In genomic region chr1:228108055-228108690, GRCh38 we compare ENCODE assay signal across 9 cellular contexts. TPM values are rescaled to one million over a fixed set of nuclear protein-coding genes. Genes with fewer than 3 reads are reported as not detected.
DNase-seq lines count a peak whose midpoint lies in the region; ATAC-seq, FAIRE-seq and TF ChIP-seq lines count a peak whose summit lies in the region.
"Had no signal": no experiment of that assay in that cellular context is flagged by ENCODE, and none has a peak within 500 bp of the region (broad histone marks: within the 10 kb centered on the region; RNA-seq: fewer than 3 reads in every experiment).

No MANE protein-coding gene starts in this region.

- peak overlapping the region in 5 of 6 donors; percentile 38 to 99 (median 98) for H3K27ac Mint-ChIP-seq in naive B cell

- no peaks in the 10 kb centered on the region for H3K9me3 ChIP-seq in KOPT-K1 (ENCODE audit: insufficient read depth, low read length, poor library complexity, severe bottlenecking)

- H3K27ac ChIP-seq in KOPT-K1 (ENCODE audit: low read depth, low read length, poor library complexity, severe bottlenecking): peak overlapping the region; percentile 69

- H3K4me3 ChIP-seq in AG10803 (ENCODE audit: low read length) (peak overlapping the region; percentile 98), bronchial epithelial cell (ENCODE audit: low read depth, low read length) (peak overlapping the region; percentile 97)

- no peaks in the 10 kb centered on the region for H3K27me3 Mint-ChIP-seq in naive B cell

- peaks cover 0 to 8% of the 10 kb centered on the region in 2 donors for H3K36me3 Mint-ChIP-seq in naive B cell

- no peak for DNase-seq in AG10803 (ENCODE audit: low read depth)
- no peak for DNase-seq in bronchial epithelial cell (ENCODE audit: low read depth)
- no peak for DNase-seq in naive B cell
- DNase-seq in A172 (ENCODE audit: low spot score): no peak
- no peak for DNase-seq in SK-N-DZ (ENCODE audit: low spot score)
- DNase-seq in epidermal melanocyte (ENCODE audit: insufficient read length, low spot score): no peak
- DNase-seq: stimulated activated CD4-positive, alpha-beta T cell treated with anti-CD3 and anti-CD28 coated beads, Interleukin-12 subunit alpha, Interleukin-12 subunit beta, amount 100 ng/mL, for 4 hours had no signal

- H3K9me3 Mint-ChIP-seq in naive B cell: no peaks in the 10 kb centered on the region

- peaks cover 20 to 43% (median 41%) of the 10 kb centered on the region in 3 donors for H3K4me1 Mint-ChIP-seq in naive B cell

- ATAC-seq in naive B cell (ENCODE audit: low read depth in 2 of 2) (no peak), GM21447 (IDR thresholded peaks at IDR 0.05; ENCODE audit: unreplicated experiment) (no peak)

- FAIRE-seq in bronchial epithelial cell (lab: Jason Lieb, UNC): no peak

- H3K4me3 Mint-ChIP-seq in naive B cell: peak overlapping the region; percentile 93 to 97 (median 95)

- H3K36me3 ChIP-seq in KOPT-K1 (ENCODE audit: insufficient read depth, low read length) (peaks cover 23% of the 10 kb centered on the region), bronchial epithelial cell (ENCODE audit: control insufficient read depth, insufficient read depth, low read length) (peaks cover 4% of the 10 kb centered on the region)

- no peaks in the 10 kb centered on the region for H3K27me3 ChIP-seq in bronchial epithelial cell (ENCODE audit: control insufficient read depth, insufficient read depth, low read length)

- TF ChIP-seq CTCF in AG10803 (conservative IDR thresholded peaks at IDR 0.05; ENCODE audit: low read length) (no peak), bronchial epithelial cell (IDR thresholded peaks at IDR 0.05; ENCODE audit: insufficient read depth, low read length, severe bottlenecking) (no peak)

RNA-seq across cellular contexts. Expression of gene MRPL55, which starts 0.9 kb away (rescaled TPM):
- 43.2 and 87.7 TPM in 2 replicates for total RNA-seq in bronchial epithelial cell
- polyA plus RNA-seq in naive B cell (ENCODE audit: low read depth in 6 of 6): 100 to 1,000 TPM in 5 of 6 donors, 10 to 100 TPM in 1; 98.2 to 211 (median 121) TPM
- total RNA-seq in A172 (2014; rRNA removed; shearing (Covaris generic)): 103 and 141 TPM in 2 replicates
- polyA plus RNA-seq in SK-N-DZ (2014; cell fraction: cytosol; rRNA removed): 93.2 and 126 TPM in 2 replicates
- polyA plus RNA-seq in SK-N-DZ (2014; cell fraction: nucleus; rRNA removed): 96.9 and 161 TPM in 2 replicates

RNA-seq across cellular contexts. Expression of gene C1orf35, which starts 5.0 kb away (rescaled TPM):
- 16.1 and 17.1 TPM in 2 replicates for total RNA-seq in bronchial epithelial cell
- 10 to 100 TPM in 4 of 6 donors, 1 to 10 TPM in 2; 8.7 to 20.1 (median 13.1) TPM for polyA plus RNA-seq in naive B cell (ENCODE audit: low read depth in 6 of 6)
- total RNA-seq in A172 (2014; rRNA removed; shearing (Covaris generic)): 31.7 and 31.8 TPM in 2 replicates
- 20.2 and 20.7 TPM in 2 replicates for polyA plus RNA-seq in SK-N-DZ (2014; cell fraction: cytosol; rRNA removed)
- 76.0 and 86.4 TPM in 2 replicates for polyA plus RNA-seq in SK-N-DZ (2014; cell fraction: nucleus; rRNA removed)

RNA-seq across cellular contexts. Expression of gene ARF1, which starts 25.7 kb away (rescaled TPM):
- total RNA-seq in bronchial epithelial cell: 240 and 297 TPM in 2 replicates
- 100 to 1,000 TPM; 412 to 563 (median 456) TPM for polyA plus RNA-seq in naive B cell (ENCODE audit: low read depth in 6 of 6)
- 263 and 292 TPM in 2 replicates for total RNA-seq in A172 (2014; rRNA removed; shearing (Covaris generic))
- polyA plus RNA-seq in SK-N-DZ (2014; cell fraction: cytosol; rRNA removed): 153 and 169 TPM in 2 replicates
- polyA plus RNA-seq in SK-N-DZ (2014; cell fraction: nucleus; rRNA removed): 86.2 and 120 TPM in 2 replicates

RNA-seq across cellular contexts. Expression of gene GUK1, which starts 31.9 kb away (rescaled TPM):
- total RNA-seq in bronchial epithelial cell: 519 and 695 TPM in 2 replicates
- 100 to 1,000 TPM; 190 to 350 (median 220) TPM for polyA plus RNA-seq in naive B cell (ENCODE audit: low read depth in 6 of 6)
- 407 and 501 TPM in 2 replicates for total RNA-seq in A172 (2014; rRNA removed; shearing (Covaris generic))
- polyA plus RNA-seq in SK-N-DZ (2014; cell fraction: cytosol; rRNA removed): 160 and 194 TPM in 2 replicates
- 247 and 273 TPM in 2 replicates for polyA plus RNA-seq in SK-N-DZ (2014; cell fraction: nucleus; rRNA removed)

RNA-seq across cellular contexts. Expression of gene GJC2, which starts 41.6 kb away (rescaled TPM):
- total RNA-seq in bronchial epithelial cell: 2.9 and 5.5 TPM in 2 replicates
- polyA plus RNA-seq in naive B cell (ENCODE audit: low read depth in 6 of 6): not detected
- total RNA-seq in A172 (2014; rRNA removed; shearing (Covaris generic)): 6.6 and 16.8 TPM in 2 replicates
- polyA plus RNA-seq in SK-N-DZ (2014; cell fraction: cytosol; rRNA removed): 0.09 and 0.20 TPM in 2 replicates
- polyA plus RNA-seq in SK-N-DZ (2014; cell fraction: nucleus; rRNA removed): 0.90 and 1.8 TPM in 2 replicates
